20 cellular contexts compared by ENCODE assay signal in the genomic region with DNA sequence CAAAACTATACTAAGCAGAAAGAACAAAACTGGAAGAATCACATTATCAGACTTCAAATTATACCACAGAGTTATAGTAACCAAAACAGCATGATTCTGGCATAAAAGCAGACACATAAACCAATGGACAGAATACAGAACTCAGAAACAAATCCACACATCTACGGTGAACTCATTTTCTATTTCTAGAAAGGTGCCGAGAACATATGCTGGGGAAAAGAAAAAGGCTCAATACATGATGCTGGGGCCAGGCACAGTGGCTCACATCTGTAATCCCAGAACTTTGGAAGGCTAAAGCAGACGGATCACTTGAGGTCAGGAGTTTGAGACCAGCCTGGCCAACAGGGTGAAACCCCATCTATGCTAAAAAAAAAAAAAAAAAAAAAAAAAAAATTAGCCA.
"Had no signal": no experiment of that assay in that cellular context is flagged by ENCODE, and none has a peak within 500 bp of the region (broad histone marks: within the 10 kb centered on the region; RNA-seq: fewer than 3 reads in every experiment).

No MANE protein-coding gene starts in this region.

- H3K9me3 ChIP-seq: colonic mucosa, pancreas, upper lobe of right lung, vagina had no signal

- H3K27ac ChIP-seq: colonic mucosa, hepatocyte, pancreas, tibial artery, upper lobe of right lung, vagina had no signal

- H3K36me3 ChIP-seq: colonic mucosa, pancreas, tibial artery, upper lobe of right lung, vagina had no signal

- H3K4me3 ChIP-seq: colonic mucosa, hepatocyte, pancreas, tibial artery, upper lobe of right lung, vagina had no signal

- H3K4me3 Mint-ChIP-seq: endodermal cell, nephron had no signal

- H3K27me3 Mint-ChIP-seq: progenitor cell of endocrine pancreas had no signal

- DNase-seq: colonic mucosa; dermis blood vessel endothelial cell; endodermal cell; erythroblast; foreskin melanocyte; head of caudate nucleus; left colon; left ventricle myocardium superior; occipital lobe; pancreas; right cardiac atrium; small intestine; stimulated activated CD4-positive, alpha-beta T cell treated with anti-CD3 and anti-CD28 coated beads, Interleukin-12 subunit alpha, Interleukin-12 subunit beta, amount 100 ng/mL, for 4 hours; stimulated activated naive CD8-positive, alpha-beta T cell treated with anti-CD3 and anti-CD28 coated beads, Interleukin-15, Interleukin-2, amounts not matched to agents 100 U/mL and 50 U/mL, for 24 hours; tibial artery; upper lobe of right lung had no signal

- H3K4me1 Mint-ChIP-seq: endodermal cell, nephron had no signal

- H3K27me3 ChIP-seq: colonic mucosa, hepatocyte, pancreas, tibial artery, upper lobe of right lung, vagina had no signal

- H3K27ac Mint-ChIP-seq: endodermal cell, nephron had no signal

- H3K4me1 ChIP-seq: colonic mucosa, pancreas, tibial artery, upper lobe of right lung, vagina had no signal

- ATAC-seq: left colon; left ventricle myocardium superior; pancreas; right cardiac atrium; stimulated activated naive CD8-positive, alpha-beta T cell treated with anti-CD3 and anti-CD28 coated beads, Interleukin-15, Interleukin-2, amounts not matched to agents 100 U/mL and 50 U/mL, for 24 hours; upper lobe of right lung had no signal
